In genomic region chr19:42787766-42788165, GRCh38 we compare ENCODE assay signal across 5 cellular contexts. TPM values are rescaled to one million over a fixed set of nuclear protein-coding genes. Genes with fewer than 3 reads are reported as not detected.
"Had no signal": no experiment of that assay in that cellular context is flagged by ENCODE, and none has a peak within 500 bp of the region (broad histone marks: within the 10 kb centered on the region; RNA-seq: fewer than 3 reads in every experiment).

No MANE protein-coding gene starts in this region.

RNA-seq across cellular contexts. Expression of gene PSG8, which starts 22.3 kb away (rescaled TPM):
- total RNA-seq: M059J, PC-3, Peyer's patch, Right ventricle myocardium superior, SJSA1 had no signal

RNA-seq across cellular contexts. Expression of gene PSG3, which starts 47.5 kb away (rescaled TPM):
- total RNA-seq: PC-3, Peyer's patch, Right ventricle myocardium superior, SJSA1 had no signal
